ENCODE assay signal across 16 cellular contexts in genomic region chrX:40473460-40474204, GRCh38.
DNase-seq lines count a peak whose midpoint lies in the region; ATAC-seq and TF ChIP-seq lines count a peak whose summit lies in the region.
"Had no signal": no experiment of that assay in that cellular context is flagged by ENCODE, and none has a peak within 500 bp of the region (broad histone marks: within the 10 kb centered on the region; RNA-seq: fewer than 3 reads in every experiment).

No MANE protein-coding gene starts in this region.

- H3K27me3 Mint-ChIP-seq in activated naive CD4-positive, alpha-beta T cell treated with anti-CD3 and anti-CD28 coated beads for 36 hours (ENCODE audit: low read depth) = no peaks in the 10 kb centered on the region
- H3K27me3 Mint-ChIP-seq: activated naive CD4-positive, alpha-beta T cell treated with anti-CD3 and anti-CD28 coated beads, Interleukin-2, amount 50 U/mL, for 24 hours had no signal

- H3K36me3 ChIP-seq in KMS-11 (ENCODE audit: insufficient read depth) (no peaks in the 10 kb centered on the region), smooth muscle cell (ENCODE audit: low read depth) (no peaks in the 10 kb centered on the region)
- H3K36me3 ChIP-seq: tibial nerve had no signal

- TF ChIP-seq CTCF in KMS-11 (conservative IDR thresholded peaks at IDR 0.05; ENCODE audit: low read depth, low read length) (no peak), smooth muscle cell (IDR thresholded peaks at IDR 0.05; ENCODE audit: borderline replicate concordance, insufficient read depth, poor library complexity, severe bottlenecking) (no peak)

- peaks cover 40% of the 10 kb centered on the region for H3K4me1 ChIP-seq in KMS-11 (ENCODE audit: low read depth, poor library complexity, severe bottlenecking)
- peaks cover 27% of the 10 kb centered on the region for H3K4me1 ChIP-seq in smooth muscle cell (ENCODE audit: low read depth)

- peaks cover 18% of the 10 kb centered on the region for H3K4me1 Mint-ChIP-seq in activated naive CD4-positive, alpha-beta T cell treated with anti-CD3 and anti-CD28 coated beads for 36 hours (ENCODE audit: low read depth)

- H3K9me3 Mint-ChIP-seq in activated naive CD4-positive, alpha-beta T cell treated with anti-CD3 and anti-CD28 coated beads for 36 hours = no peaks in the 10 kb centered on the region
- H3K9me3 Mint-ChIP-seq: activated naive CD4-positive, alpha-beta T cell treated with anti-CD3 and anti-CD28 coated beads, Interleukin-2, amount 50 U/mL, for 24 hours; natural killer cell treated with Interleukin-12 subunit alpha and Interleukin-12 subunit beta and Interleukin-15 and Interleukin-18, amount 100 ng/mL, for 72 hours had no signal

- H3K27ac ChIP-seq in KMS-11 (no peak overlapping the region), smooth muscle cell (ENCODE audit: low read depth) (no peak overlapping the region)
- H3K27ac ChIP-seq: SK-N-MC, tibial nerve had no signal

- H3K79me2 ChIP-seq in KMS-11 (ENCODE audit: insufficient read depth, low read depth) (no peaks in the 10 kb centered on the region), smooth muscle cell (ENCODE audit: low read depth) (no peaks in the 10 kb centered on the region)

- H3K36me3 Mint-ChIP-seq in activated naive CD4-positive, alpha-beta T cell treated with anti-CD3 and anti-CD28 coated beads for 36 hours (ENCODE audit: low read depth) = no peaks in the 10 kb centered on the region
- H3K36me3 Mint-ChIP-seq: activated naive CD4-positive, alpha-beta T cell treated with anti-CD3 and anti-CD28 coated beads, Interleukin-2, amount 50 U/mL, for 24 hours; natural killer cell treated with Interleukin-12 subunit alpha and Interleukin-12 subunit beta and Interleukin-15 and Interleukin-18, amount 100 ng/mL, for 72 hours had no signal

- H3K9ac ChIP-seq in KMS-11 = no peak overlapping the region
- H3K9ac ChIP-seq in smooth muscle cell (ENCODE audit: low read depth) = no peak overlapping the region

- H3K9me3 ChIP-seq in smooth muscle cell (replicated peaks; ENCODE audit: low read depth) = no peaks in the 10 kb centered on the region
- H3K9me3 ChIP-seq: tibial nerve had no signal

- H3K4me3 ChIP-seq in KMS-11 (IDR thresholded peaks at IDR 0.05; ENCODE audit: insufficient read depth, low read depth, low read length) (no peak overlapping the region), smooth muscle cell (no peak overlapping the region)
- H3K4me3 ChIP-seq: lung, tibial nerve had no signal

- no peak overlapping the region for H3K4me3 Mint-ChIP-seq in activated naive CD4-positive, alpha-beta T cell treated with anti-CD3 and anti-CD28 coated beads for 36 hours
- H3K4me3 Mint-ChIP-seq: activated naive CD4-positive, alpha-beta T cell treated with anti-CD3 and anti-CD28 coated beads, Interleukin-2, amount 50 U/mL, for 24 hours; natural killer cell treated with Interleukin-12 subunit alpha and Interleukin-12 subunit beta and Interleukin-15 and Interleukin-18, amount 100 ng/mL, for 72 hours had no signal

- WGBS in smooth muscle cell (ENCODE audit: low lambda C conversion rate) = 76% methylated on average over 8 of the region's 8 CpGs

- ATAC-seq in HG02763 (IDR thresholded peaks at IDR 0.05; ENCODE audit: unreplicated experiment) = no peak
- ATAC-seq: natural killer cell treated with Interleukin-12 subunit alpha and Interleukin-12 subunit beta and Interleukin-15 and Interleukin-18, amount 100 ng/mL, for 72 hours had no signal

- CTCF ChIA-PET in activated naive CD4-positive, alpha-beta T cell treated with anti-CD3 and anti-CD28 coated beads for 36 hours (lab: Charles Lee) = interaction anchor here (0.6 kb wide), 2 partner anchors 320 to 412 kb away, joined by 3 read pairs; no protein-coding TSS in a partner anchor

- peak; percentile 20 for DNase-seq in activated naive CD4-positive, alpha-beta T cell treated with anti-CD3 and anti-CD28 coated beads for 36 hours
- no peak for DNase-seq in activated naive CD4-positive, alpha-beta T cell treated with anti-CD3 and anti-CD28 coated beads, Interleukin-2, amount 50 U/mL, for 16 hours
- peak; percentile 3 for DNase-seq in cortex of kidney (lab: John Stamatoyannopoulos, UW)
- no peak for DNase-seq in smooth muscle cell (lab: John Stamatoyannopoulos, UW; ENCODE audit: unreplicated experiment)
- DNase-seq in NCI-H524 (lab: John Stamatoyannopoulos, UW) = no peak
- DNase-seq in NOMO-1 (lab: John Stamatoyannopoulos, UW; ENCODE audit: unreplicated experiment in 2 of 2) = no peak
- DNase-seq: foreskin melanocyte; NCI-H1417 treated with DMSO at 0.1 percent for 48 hours; stimulated activated CD4-positive, alpha-beta T cell treated with anti-CD3 and anti-CD28 coated beads, Interleukin-4, amount 100 ng/mL, for 1 hour had no signal

- H4K20me1 ChIP-seq in KMS-11 (ENCODE audit: insufficient read depth) = no peaks in the 10 kb centered on the region
- H4K20me1 ChIP-seq in smooth muscle cell (ENCODE audit: low read depth) = no peaks in the 10 kb centered on the region

- no peak overlapping the region for H3K27ac Mint-ChIP-seq in activated naive CD4-positive, alpha-beta T cell treated with anti-CD3 and anti-CD28 coated beads for 36 hours
- H3K27ac Mint-ChIP-seq: activated naive CD4-positive, alpha-beta T cell treated with anti-CD3 and anti-CD28 coated beads, Interleukin-2, amount 50 U/mL, for 24 hours; natural killer cell treated with Interleukin-12 subunit alpha and Interleukin-12 subunit beta and Interleukin-15 and Interleukin-18, amount 100 ng/mL, for 72 hours had no signal

- intact Hi-C loops in activated naive CD4-positive, alpha-beta T cell treated with anti-CD3 and anti-CD28 coated beads for 36 hours (cut with micrococcal nuclease) = loop anchor here (2.0 kb wide), 2 partner anchors 619 to 743 kb away; no protein-coding TSS in a partner anchor

- H3K27me3 ChIP-seq in KMS-11 (ENCODE audit: insufficient read depth, low read depth) (no peaks in the 10 kb centered on the region), smooth muscle cell (ENCODE audit: low read depth) (no peaks in the 10 kb centered on the region)

- H2AFZ ChIP-seq in KMS-11 (ENCODE audit: low read depth) (no peak overlapping the region), smooth muscle cell (ENCODE audit: low read depth) (no peak overlapping the region)

- peak overlapping the region; percentile 57; the same call in 1 of the 2 replicates for H3K4me2 ChIP-seq in KMS-11
- H3K4me2 ChIP-seq in smooth muscle cell = peak overlapping the region; percentile 47

- H3F3A ChIP-seq in smooth muscle cell (ENCODE audit: low read depth) = no peaks in the 10 kb centered on the region

Comparison
In these comparisons a context has a peak if more than half of its experiments do, and no peak if none do; other contexts are left out.
1. DNase-seq: peak in activated naive CD4-positive, alpha-beta T cell treated with anti-CD3 and anti-CD28 coated beads for 36 hours (single experiment) and cortex of kidney (single experiment); none in activated naive CD4-positive, alpha-beta T cell treated with anti-CD3 and anti-CD28 coated beads, Interleukin-2, amount 50 U/mL, for 16 hours (single experiment), smooth muscle cell (single experiment), NCI-H524 (0 of 2) and NOMO-1 (0 of 2).